Comparison of ENCODE assay signal across 9 cellular contexts in genomic region chr9:116000748-116001329, GRCh38.
DNase-seq lines count a peak whose midpoint lies in the region; ATAC-seq and TF ChIP-seq lines count a peak whose summit lies in the region.
"Had no signal": no experiment of that assay in that cellular context is flagged by ENCODE, and none has a peak within 500 bp of the region (broad histone marks: within the 10 kb centered on the region; RNA-seq: fewer than 3 reads in every experiment).

No MANE protein-coding gene starts in this region.

- no peaks in the 10 kb centered on the region for H3K27me3 ChIP-seq in SJCRH30
- H3K27me3 ChIP-seq: BLaER1 treated with 17β-estradiol and CSF1 and Interleukin-3, amounts not matched to agents 10 nM and 100 nM had no signal

- DNase-seq in NCI-H1417 (lab: John Stamatoyannopoulos, UW) (peak in 2 of 3 experiments; percentile 0 to 53), NCI-H1417 treated with DMSO at 0.1 percent for 48 hours (lab: John Stamatoyannopoulos, UW) (no peak), HFF-Myc (ENCODE audit: extremely low read depth, low read depth) (no peak), SJCRH30 (peak; percentile 41 to 64), kidney tubule cell (ENCODE audit: low spot score) (peak; percentile 60), T1000 (lab: John Stamatoyannopoulos, UW) (no peak)

- TF ChIP-seq CTCF in HFF-Myc (IDR thresholded peaks at IDR 0.05; ENCODE audit: low read depth, low read length, missing control alignments), result peak; percentile 46

- ATAC-seq in HG03045 (IDR thresholded peaks at IDR 0.05; ENCODE audit: unreplicated experiment) (no peak), HG02840 (IDR thresholded peaks at IDR 0.05; ENCODE audit: low FRiP score, unreplicated experiment) (no peak)

- H3K9me3 ChIP-seq in SJCRH30 (replicated peaks), result no peaks in the 10 kb centered on the region
- H3K9me3 ChIP-seq: BLaER1 treated with 17β-estradiol and CSF1 and Interleukin-3, amounts not matched to agents 10 nM and 100 nM had no signal

- H3K27ac ChIP-seq in SJCRH30, result no peak overlapping the region
- H3K27ac ChIP-seq: BLaER1 treated with 17β-estradiol and CSF1 and Interleukin-3, amounts not matched to agents 10 nM and 100 nM had no signal

- H3K4me1 ChIP-seq in SJCRH30, result peaks cover 12% of the 10 kb centered on the region

- H3K36me3 ChIP-seq in SJCRH30, result no peaks in the 10 kb centered on the region
- H3K36me3 ChIP-seq: BLaER1 treated with 17β-estradiol and CSF1 and Interleukin-3, amounts not matched to agents 10 nM and 100 nM had no signal

- H3K4me3 ChIP-seq in HFF-Myc (replicated peaks; ENCODE audit: low read depth, low read length), result no peak overlapping the region
- no peak overlapping the region for H3K4me3 ChIP-seq in SJCRH30
- H3K4me3 ChIP-seq: BLaER1 treated with 17β-estradiol and CSF1 and Interleukin-3, amounts not matched to agents 10 nM and 100 nM had no signal

Comparison
In these comparisons a context has a peak if more than half of its experiments do, and no peak if none do; other contexts are left out.
1. DNase-seq: peak in NCI-H1417 (2 of 3), SJCRH30 (2 of 2) and kidney tubule cell (single experiment); none in NCI-H1417 treated with DMSO at 0.1 percent for 48 hours (single experiment), HFF-Myc (single experiment) and T1000 (single experiment).